ENCODE assay signal across 8 cellular contexts in the genomic region with DNA sequence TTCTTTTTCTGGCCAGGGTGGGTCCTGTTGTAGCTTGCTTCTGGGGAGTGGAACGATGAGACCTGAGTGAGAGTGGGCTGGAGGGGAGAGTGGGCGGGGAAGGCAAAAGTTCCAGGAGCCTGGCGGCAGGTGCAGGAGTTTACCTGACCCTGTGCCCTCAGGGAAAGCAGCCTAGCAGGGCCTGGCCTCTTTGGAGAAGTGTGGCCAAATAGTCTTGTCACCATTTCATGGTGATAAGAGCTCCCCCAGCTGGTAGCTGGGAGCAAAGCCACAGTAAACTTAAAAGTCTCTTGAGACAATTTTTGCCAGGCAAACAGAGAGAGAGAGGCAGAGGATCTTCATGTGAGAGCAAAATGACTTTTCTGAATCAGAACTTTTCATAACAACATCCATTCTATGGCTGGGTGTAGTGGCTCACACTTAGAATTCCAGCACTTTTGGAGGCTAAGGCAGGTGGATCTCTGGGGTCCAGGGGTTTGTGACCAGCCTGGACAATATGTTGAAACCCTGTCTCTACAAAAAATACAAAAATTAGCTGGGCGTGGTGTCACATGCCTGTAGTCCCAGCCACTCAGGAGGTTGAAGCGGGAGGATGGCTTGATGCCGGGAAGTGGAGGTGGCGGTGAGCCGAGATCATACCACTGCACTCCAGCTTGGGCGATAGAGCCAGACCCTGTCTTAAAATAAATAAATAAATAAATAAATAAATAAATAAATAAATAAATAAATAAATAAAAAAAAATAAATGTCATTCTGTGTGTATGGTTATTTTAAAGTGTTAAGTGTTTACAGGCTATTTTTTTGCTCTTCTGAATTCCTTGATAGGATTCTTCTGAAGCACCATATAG.
A peak's percentile ranks its signal among the peaks of the same experiment; 100 is the strongest.
DNase-seq lines count a peak whose midpoint lies in the region; ATAC-seq and TF ChIP-seq lines count a peak whose summit lies in the region.

No MANE protein-coding gene starts in this region.

- DNase-seq in NCI-H510A (lab: John Stamatoyannopoulos, UW) (peak; percentile 79), choroid plexus epithelial cell (ENCODE audit: low read depth) (peak; percentile 88), left lung (peak in 1 of 2 donors; percentile 70)
- DNase-seq in activated CD4-positive, alpha-beta T cell treated with anti-CD3 and anti-CD28 coated beads for 4 hours: peak; percentile 55 to 69
- peak; percentile 29 to 62 (median 60) for DNase-seq in stimulated activated CD4-positive, alpha-beta T cell treated with anti-CD3 and anti-CD28 coated beads, TNF-alpha, amount 100 ng/mL, for 24 hours (ENCODE audit: low read depth in 3 of 3)

- TF ChIP-seq CTCF in choroid plexus epithelial cell (conservative IDR thresholded peaks at IDR 0.05; ENCODE audit: low read depth, low read length): peak; percentile 88
- TF ChIP-seq CTCF in left lung (IDR thresholded peaks at IDR 0.05): peak; percentile 65 to 67

- ATAC-seq in GM18868 (IDR thresholded peaks at IDR 0.05; ENCODE audit: unreplicated experiment) (peak; percentile 89), HG03432 (IDR thresholded peaks at IDR 0.05; ENCODE audit: unreplicated experiment) (peak; percentile 80), left lung (peak; percentile 100)

- H3K27ac ChIP-seq in ACC112 (ENCODE audit: low read depth, low read length) (no peak overlapping the region), left lung (no peak overlapping the region)

- H3K27me3 ChIP-seq in ACC112 (ENCODE audit: insufficient read depth, low read length): no peaks in the 10 kb centered on the region
- H3K27me3 ChIP-seq in left lung: no peaks in the 10 kb centered on the region

- no peaks in the 10 kb centered on the region for H3K9me3 ChIP-seq in left lung

- H3K4me1 ChIP-seq in ACC112 (ENCODE audit: control insufficient read depth, insufficient read depth, low read length, unreplicated experiment) (peaks cover 2% of the 10 kb centered on the region), left lung (peaks cover 3 to 4% of the 10 kb centered on the region in 2 donors)

- H2AFZ ChIP-seq in ACC112 (ENCODE audit: low read length, unreplicated experiment): peak overlapping the region; percentile 36

- H3K4me3 ChIP-seq in ACC112 (ENCODE audit: low read depth, low read length) (no peak overlapping the region), choroid plexus epithelial cell (ENCODE audit: low read depth, low read length) (no peak overlapping the region), left lung (no peak overlapping the region)

- H3K79me2 ChIP-seq in ACC112 (ENCODE audit: control insufficient read depth, insufficient read depth, low read length, unreplicated experiment): no peaks in the 10 kb centered on the region

- intact Hi-C loops in left lung (cut with DNase I): loop anchor here in 1 of 2 donors (5.0 kb wide), 1 partner anchor 213 kb away; a partner anchor contains a TSS

- H3K36me3 ChIP-seq in ACC112 (ENCODE audit: insufficient read depth, low read length) (no peaks in the 10 kb centered on the region), left lung (no peaks in the 10 kb centered on the region)
